Comparison of ENCODE assay signal across 15 cellular contexts in the genomic region with DNA sequence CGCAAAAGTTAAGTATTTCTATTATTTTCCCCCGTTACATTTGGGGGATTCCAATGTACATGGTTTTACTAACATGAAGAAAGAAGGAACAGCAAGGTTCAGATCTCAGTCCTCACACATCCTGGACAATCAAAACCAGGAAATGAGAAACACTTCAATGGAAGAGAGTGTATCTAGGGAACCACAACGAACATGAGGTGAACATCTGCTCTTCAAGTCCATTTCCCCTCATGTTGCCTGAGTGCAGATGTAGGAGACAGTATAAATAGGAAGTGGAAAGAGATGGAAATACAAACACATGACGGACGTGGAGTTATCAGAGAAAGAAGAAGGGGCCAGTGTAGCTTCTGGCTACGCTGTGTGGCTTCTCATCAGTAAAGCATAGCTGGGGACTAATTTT. TPM values are rescaled to one million over a fixed set of nuclear protein-coding genes. Genes with fewer than 3 reads are reported as not detected.
DNase-seq lines count a peak whose midpoint lies in the region; ATAC-seq, FAIRE-seq and TF ChIP-seq lines count a peak whose summit lies in the region.
"Had no signal": no experiment of that assay in that cellular context is flagged by ENCODE, and none has a peak within 500 bp of the region (broad histone marks: within the 10 kb centered on the region; RNA-seq: fewer than 3 reads in every experiment).

No MANE protein-coding gene starts in this region.

- no peak overlapping the region for H3K23ac ChIP-seq in H1 (ENCODE audit: insufficient read length)

- H4K91ac ChIP-seq in H1 (replicated peaks; ENCODE audit: insufficient read length, low read length), result no peak overlapping the region

- H3K27ac ChIP-seq in H1 (ENCODE audit: low read depth, low read length), result no peak overlapping the region; the same call in 1 of the 2 replicates
- peak overlapping the region; percentile 74 for H3K27ac ChIP-seq in smooth muscle cell (ENCODE audit: low read depth)
- H3K27ac ChIP-seq: hepatocyte, left lung had no signal

- peaks cover 0 to 1% of the 10 kb centered on the region in 2 experiments for H4K20me1 ChIP-seq in H1 (replicated peaks in 1 of 2; ENCODE audit: control insufficient read depth in 1 of 2, insufficient read depth in 2 of 2, low read length in 2 of 2)
- no peaks in the 10 kb centered on the region for H4K20me1 ChIP-seq in smooth muscle cell (ENCODE audit: low read depth)

- TF ChIP-seq CTCF in H1 (IDR thresholded peaks at IDR 0.05; ENCODE audit: control extremely low read depth in 1 of 3, insufficient read depth in 1 of 3, low read depth in 1 of 3, low read length in 3 of 3) (no peak), smooth muscle cell (IDR thresholded peaks at IDR 0.05; ENCODE audit: borderline replicate concordance, insufficient read depth, poor library complexity, severe bottlenecking) (no peak), GM20000 (IDR thresholded peaks at IDR 0.05; ENCODE audit: extremely low read depth, missing control alignments) (no peak)

- POLR2A ChIA-PET in H1 (lab: Charles Lee; ENCODE audit: partially characterized antibody), result no interaction called here

- no peak overlapping the region for H2BK15ac ChIP-seq in H1 (ENCODE audit: low read length)

- no peak for DNase-seq in activated naive CD8-positive, alpha-beta T cell treated with anti-CD3 and anti-CD28 coated beads, Interleukin-2, amount 50 U/mL, for 24 hours
- no peak for DNase-seq in activated naive CD8-positive, alpha-beta T cell treated with anti-CD3 and anti-CD28 coated beads for 36 hours
- DNase-seq in NCI-H510A (lab: John Stamatoyannopoulos, UW) (peak; percentile 93), H1 (ENCODE audit: low read depth in 1 of 2, low spot score in 2 of 2) (no peak), smooth muscle cell (lab: John Stamatoyannopoulos, UW; ENCODE audit: unreplicated experiment) (no peak), C1 segment of cervical spinal cord (lab: John Stamatoyannopoulos, UW) (no peak), GM20000 (ENCODE audit: low spot score) (no peak)
- no peak for DNase-seq in activated naive CD4-positive, alpha-beta T cell (lab: John Stamatoyannopoulos, UW)
- DNase-seq: activated CD8-positive, alpha-beta memory T cell treated with anti-CD3 and anti-CD28 coated beads for 24 hours; activated effector memory CD4-positive, alpha-beta T cell treated with anti-CD3 and anti-CD28 coated beads, Interleukin-2, amount 50 U/mL, for 16 hours; left lung; naive thymus-derived CD4-positive, alpha-beta T cell; NCI-H526 treated with DMSO at 0.1 percent for 48 hours had no signal

- peak overlapping the region; percentile 17 for H3K4ac ChIP-seq in H1 (replicated peaks; ENCODE audit: insufficient read length, low read depth, low read length)

- peaks cover 8% of the 10 kb centered on the region for H3K27me3 Mint-ChIP-seq in activated naive CD8-positive, alpha-beta T cell treated with anti-CD3 and anti-CD28 coated beads, Interleukin-2, amount 50 U/mL, for 24 hours
- H3K27me3 Mint-ChIP-seq in activated naive CD8-positive, alpha-beta T cell treated with anti-CD3 and anti-CD28 coated beads for 36 hours, result peaks cover 14% of the 10 kb centered on the region

- H3K4me3 ChIP-seq in H1 (ENCODE audit: extremely low read depth in 1 of 4, insufficient read depth in 2 of 4, low read depth in 3 of 4, low read length in 4 of 4) (no peak overlapping the region), smooth muscle cell (no peak overlapping the region)
- H3K4me3 ChIP-seq: hepatocyte, left lung had no signal

- H3K4me2 ChIP-seq in H1 (ENCODE audit: insufficient read depth in 1 of 2, low read depth in 2 of 2, low read length in 2 of 2), result no peak overlapping the region
- H3K4me2 ChIP-seq in smooth muscle cell, result peak overlapping the region; percentile 79
- H3K4me2 ChIP-seq: hepatocyte had no signal

- no peak overlapping the region for H3K4me3 Mint-ChIP-seq in activated naive CD8-positive, alpha-beta T cell treated with anti-CD3 and anti-CD28 coated beads, Interleukin-2, amount 50 U/mL, for 24 hours
- H3K4me3 Mint-ChIP-seq in activated naive CD8-positive, alpha-beta T cell treated with anti-CD3 and anti-CD28 coated beads for 36 hours, result no peak overlapping the region
- H3K4me3 Mint-ChIP-seq: naive thymus-derived CD4-positive, alpha-beta T cell had no signal

- peak overlapping the region; percentile 33; the same call in 1 of the 2 replicates for H3K18ac ChIP-seq in H1 (ENCODE audit: extremely low read depth, low read length)

- H4K5ac ChIP-seq in H1 (ENCODE audit: insufficient read length, low read depth, low read length), result no peak overlapping the region

- H3K23me2 ChIP-seq in H1 (ENCODE audit: low read depth, low read length), result no peaks in the 10 kb centered on the region

- no peak for FAIRE-seq in H1 (lab: Jason Lieb, UNC)
- FAIRE-seq: endometrium had no signal

- no peak overlapping the region for H3K56ac ChIP-seq in H1 (replicated peaks; ENCODE audit: insufficient read length, low read depth, low read length)

- H3K14ac ChIP-seq in H1 (ENCODE audit: insufficient read length), result no peak overlapping the region

- H3K4me1 ChIP-seq in H1 (replicated peaks in 1 of 4; ENCODE audit: control insufficient read depth in 3 of 4, insufficient read depth in 4 of 4, low read length in 3 of 4) (peaks cover 0 to 5% (median 1%) of the 10 kb centered on the region in 4 experiments; a peak in 3 of 7 replicates), smooth muscle cell (ENCODE audit: low read depth) (peaks cover 18% of the 10 kb centered on the region)
- H3K4me1 ChIP-seq: left lung had no signal

- no peak for TF ChIP-seq EP300 in H1 (IDR thresholded peaks at IDR 0.05; ENCODE audit: borderline replicate concordance in 1 of 2, low read depth in 2 of 2, low read length in 2 of 2)

- CTCF ChIA-PET in H1 (lab: Charles Lee; ENCODE audit: partially characterized antibody), result no interaction called here

- ATAC-seq in activated naive CD8-positive, alpha-beta T cell treated with anti-CD3 and anti-CD28 coated beads, Interleukin-2, amount 50 U/mL, for 24 hours, result no peak
- ATAC-seq: left lung; naive thymus-derived CD4-positive, alpha-beta T cell had no signal

- H3K79me1 ChIP-seq in H1 (ENCODE audit: low read depth, low read length), result no peaks in the 10 kb centered on the region

- H3K36me3 Mint-ChIP-seq in activated naive CD8-positive, alpha-beta T cell treated with anti-CD3 and anti-CD28 coated beads, Interleukin-2, amount 50 U/mL, for 24 hours (ENCODE audit: low read depth), result no peaks in the 10 kb centered on the region
- H3K36me3 Mint-ChIP-seq in activated naive CD8-positive, alpha-beta T cell treated with anti-CD3 and anti-CD28 coated beads for 36 hours, result no peaks in the 10 kb centered on the region
- H3K36me3 Mint-ChIP-seq: naive thymus-derived CD4-positive, alpha-beta T cell had no signal

- no peak overlapping the region for H4K8ac ChIP-seq in H1 (ENCODE audit: extremely low read depth, insufficient read depth, low read length)

- H2AFZ ChIP-seq in H1 (ENCODE audit: low read length), result no peak overlapping the region
- peak overlapping the region; percentile 31 for H2AFZ ChIP-seq in smooth muscle cell (ENCODE audit: low read depth)
- H2AFZ ChIP-seq: hepatocyte had no signal

- no peak overlapping the region for H2BK20ac ChIP-seq in H1 (ENCODE audit: low read length)

- no peaks in the 10 kb centered on the region for H3K9me3 Mint-ChIP-seq in activated naive CD8-positive, alpha-beta T cell treated with anti-CD3 and anti-CD28 coated beads, Interleukin-2, amount 50 U/mL, for 24 hours
- no peaks in the 10 kb centered on the region for H3K9me3 Mint-ChIP-seq in activated naive CD8-positive, alpha-beta T cell treated with anti-CD3 and anti-CD28 coated beads for 36 hours
- H3K9me3 Mint-ChIP-seq: naive thymus-derived CD4-positive, alpha-beta T cell had no signal

- H2AK5ac ChIP-seq in H1 (ENCODE audit: low read depth, low read length), result no peak overlapping the region; the same call in 1 of the 2 replicates

- H3K36me3 ChIP-seq in H1 (ENCODE audit: control insufficient read depth in 2 of 4, insufficient read depth in 4 of 4, low read length in 3 of 4), result no peaks in the 10 kb centered on the region
- no peaks in the 10 kb centered on the region for H3K36me3 ChIP-seq in smooth muscle cell (ENCODE audit: low read depth)
- H3K36me3 ChIP-seq: left lung had no signal

- no peak overlapping the region for H2BK5ac ChIP-seq in H1 (ENCODE audit: low read depth, low read length)

- TF ChIP-seq POLR2A in H1 (IDR thresholded peaks at IDR 0.05; ENCODE audit: control extremely low read depth in 1 of 2, low read depth in 2 of 2, low read length in 2 of 2), result no peak

- peak overlapping the region; percentile 76; the same call in 1 of the 2 replicates for H2BK12ac ChIP-seq in H1 (ENCODE audit: low read depth, low read length)

- no peak for TF ChIP-seq RAD21 in H1 (IDR thresholded peaks at IDR 0.05 in 1 of 2, conservative IDR thresholded peaks at IDR 0.05 in 1 of 2; ENCODE audit: low read depth in 2 of 2, low read length in 2 of 2)

- H3K9ac ChIP-seq in H1 (replicated peaks in 1 of 4; ENCODE audit: extremely low read depth in 1 of 4, low read depth in 3 of 4, low read length in 3 of 4) (no peak overlapping the region), smooth muscle cell (ENCODE audit: low read depth) (no peak overlapping the region)

- peak overlapping the region; percentile 14 for H3K27ac Mint-ChIP-seq in activated naive CD8-positive, alpha-beta T cell treated with anti-CD3 and anti-CD28 coated beads, Interleukin-2, amount 50 U/mL, for 24 hours
- no peak overlapping the region for H3K27ac Mint-ChIP-seq in activated naive CD8-positive, alpha-beta T cell treated with anti-CD3 and anti-CD28 coated beads for 36 hours
- H3K27ac Mint-ChIP-seq: naive thymus-derived CD4-positive, alpha-beta T cell had no signal

- no peaks in the 10 kb centered on the region for H3K4me1 Mint-ChIP-seq in activated naive CD8-positive, alpha-beta T cell treated with anti-CD3 and anti-CD28 coated beads, Interleukin-2, amount 50 U/mL, for 24 hours
- no peaks in the 10 kb centered on the region for H3K4me1 Mint-ChIP-seq in activated naive CD8-positive, alpha-beta T cell treated with anti-CD3 and anti-CD28 coated beads for 36 hours
- H3K4me1 Mint-ChIP-seq: naive thymus-derived CD4-positive, alpha-beta T cell had no signal

- WGBS in H1 (ENCODE audit: extremely low coverage in 1 of 2, insufficient coverage in 1 of 2, insufficient read length in 1 of 2, insufficient replicate concordance in 2 of 2, low coverage in 1 of 2, low lambda C conversion rate in 2 of 2, missing lambda C conversion rate in 1 of 2), 2 experiments, result 87% methylated on average over 6 of the region's 6 CpGs; no CpG with 5 or more reads in 1 of the 2 experiments
- WGBS in smooth muscle cell (ENCODE audit: low lambda C conversion rate), result 73% methylated on average over 6 of the region's 6 CpGs

- no peaks in the 10 kb centered on the region for H3F3A ChIP-seq in smooth muscle cell (ENCODE audit: low read depth)

- H3K9me3 ChIP-seq in H1 (ENCODE audit: insufficient read depth in 2 of 2, low read depth in 1 of 2, low read length in 1 of 2), result no peaks in the 10 kb centered on the region
- no peaks in the 10 kb centered on the region for H3K9me3 ChIP-seq in smooth muscle cell (replicated peaks; ENCODE audit: low read depth)
- H3K9me3 ChIP-seq: left lung had no signal

- H3K27me3 ChIP-seq in H1 (replicated peaks in 1 of 4; ENCODE audit: control insufficient read depth in 3 of 4, extremely low read depth in 1 of 4, insufficient read depth in 3 of 4, low read length in 3 of 4), result no peaks in the 10 kb centered on the region
- H3K27me3 ChIP-seq in smooth muscle cell (ENCODE audit: low read depth), result no peaks in the 10 kb centered on the region
- H3K27me3 ChIP-seq: hepatocyte, left lung had no signal

- H2BK120ac ChIP-seq in H1 (replicated peaks; ENCODE audit: low read depth, low read length), result no peak overlapping the region

- peaks cover 3 to 64% of the 10 kb centered on the region in 2 experiments; a peak in 2 of 4 replicates for H3K79me2 ChIP-seq in H1 (ENCODE audit: control insufficient read depth in 1 of 2, insufficient read depth in 2 of 2, low read length in 2 of 2)
- H3K79me2 ChIP-seq in smooth muscle cell (ENCODE audit: low read depth), result no peaks in the 10 kb centered on the region
- H3K79me2 ChIP-seq: hepatocyte had no signal

RNA-seq across cellular contexts. Expression of a gene that starts 52.6 kb away (rescaled TPM):
- 10 to 100 TPM; 17.6 to 18.6 TPM for total RNA-seq in activated naive CD8-positive, alpha-beta T cell treated with anti-CD3 and anti-CD28 coated beads for 36 hours
- total RNA-seq in H1 (2021; fragmentation: NEBNext Ultra II Directional; extraction: Animal tissue kit (Norgen Biotek cat#: 25700)), result 50.4 and 54.0 TPM in 2 replicates
- polyA plus RNA-seq in H1 (2011; rRNA removed) (27.5 and 65.7 TPM in 2 replicates), smooth muscle cell (30.2 and 44.8 TPM in 2 replicates)
- polyA plus RNA-seq in H1 (2011; cell fraction: cytosol; rRNA removed), result 58.1 TPM
- polyA plus RNA-seq in H1 (2011; cell fraction: nucleus; rRNA removed), result 29.0 TPM
- 45.3 to 77.3 TPM (median 55.9 TPM) in 4 replicates for polyA plus RNA-seq in H1 (2012, experiment 1 of 2)
- 4.8 TPM for polyA plus RNA-seq in H1 (2012, experiment 2 of 2)
- polyA plus RNA-seq in H1 (2013, experiment 1 of 2), result 24.2 TPM
- polyA plus RNA-seq in H1 (2013, experiment 2 of 2), result 24.6 TPM
- polyA minus RNA-seq in H1 (2011; rRNA and poly(A)+ RNA removed), result 80.3 and 138 TPM in 2 replicates
- 23.7 TPM for polyA minus RNA-seq in H1 (2011; cell fraction: cytosol; rRNA and poly(A)+ RNA removed)
- 85.2 TPM for polyA minus RNA-seq in H1 (2011; cell fraction: nucleus; rRNA and poly(A)+ RNA removed)
- total RNA-seq in smooth muscle cell, result 33.5 and 40.4 TPM in 2 replicates
